ENCODE assay signal across 10 cellular contexts in genomic region chr6:36622901-36623546, GRCh38. TPM values are rescaled to one million over a fixed set of nuclear protein-coding genes. Genes with fewer than 3 reads are reported as not detected.
DNase-seq lines count a peak whose midpoint lies in the region; ATAC-seq and TF ChIP-seq lines count a peak whose summit lies in the region.
"Had no signal": no experiment of that assay in that cellular context is flagged by ENCODE, and none has a peak within 500 bp of the region (broad histone marks: within the 10 kb centered on the region; RNA-seq: fewer than 3 reads in every experiment).

No MANE protein-coding gene starts in this region.

- no peak overlapping the region for H3K9ac ChIP-seq in GM23248
- H3K9ac ChIP-seq: neural progenitor cell had no signal

- peaks cover 18% of the 10 kb centered on the region for H3K4me1 Mint-ChIP-seq in activated T-cell treated with anti-CD3 and anti-CD28 coated beads, Interleukin-2, amount 50 U/mL, for 24 hours (ENCODE audit: low read depth)
- H3K4me1 Mint-ChIP-seq in activated T-cell treated with anti-CD3 and anti-CD28 coated beads, Interleukin-2, amount 50 U/mL, for 4 hours (ENCODE audit: low read depth): peaks cover 16% of the 10 kb centered on the region
- H3K4me1 Mint-ChIP-seq in T-helper 17 cell: peaks cover 22% of the 10 kb centered on the region

- H3K36me3 ChIP-seq in right lobe of liver: no peaks in the 10 kb centered on the region
- no peaks in the 10 kb centered on the region for H3K36me3 ChIP-seq in GM23248 (ENCODE audit: low read depth)
- H3K36me3 ChIP-seq: neural progenitor cell had no signal

- no peaks in the 10 kb centered on the region for H4K20me1 ChIP-seq in GM23248 (ENCODE audit: insufficient read depth)

- H3K27me3 ChIP-seq in right lobe of liver: no peaks in the 10 kb centered on the region
- no peaks in the 10 kb centered on the region for H3K27me3 ChIP-seq in GM23248 (replicated peaks; ENCODE audit: insufficient read depth)
- H3K27me3 ChIP-seq: neural progenitor cell had no signal

- 27% methylated on average over 2 of the region's 4 CpGs for WGBS in right lobe of liver (ENCODE audit: insufficient coverage, low coverage, low lambda C conversion rate, missing lambda C conversion rate)
- 42 to 44% methylated on average over 4 of the region's 4 CpGs for WGBS in GM23248 (ENCODE audit: low coverage in 1 of 2, low lambda C conversion rate in 2 of 2, missing lambda C conversion rate in 2 of 2), 2 experiments

- ATAC-seq in activated T-cell treated with anti-CD3 and anti-CD28 coated beads, Interleukin-2, amount 50 U/mL, for 4 hours: no peak
- ATAC-seq in T-helper 17 cell: no peak
- ATAC-seq in right lobe of liver: no peak

- peaks cover 9% of the 10 kb centered on the region for H3F3A ChIP-seq in GM23248 (ENCODE audit: insufficient read depth)

- peak; percentile 28 for DNase-seq in activated T-cell treated with anti-CD3 and anti-CD28 coated beads, Interleukin-2, amount 50 U/mL, for 24 hours
- no peak for DNase-seq in activated T-cell treated with anti-CD3 and anti-CD28 coated beads, Interleukin-2, amount 50 U/mL, for 4 hours
- no peak for DNase-seq in T-helper 17 cell
- peak in 2 of 3 donors; percentile 27 to 30 for DNase-seq in right lobe of liver
- DNase-seq in KBM-7: no peak
- DNase-seq in NCI-H2227 (lab: John Stamatoyannopoulos, UW; ENCODE audit: unreplicated experiment): no peak
- no peak for DNase-seq in GM23248

- peak overlapping the region; percentile 32 for H3K27ac Mint-ChIP-seq in activated T-cell treated with anti-CD3 and anti-CD28 coated beads, Interleukin-2, amount 50 U/mL, for 24 hours
- H3K27ac Mint-ChIP-seq in T-helper 17 cell: peak overlapping the region; percentile 8
- H3K27ac Mint-ChIP-seq: neural progenitor cell; stimulated activated naive CD8-positive, alpha-beta T cell treated with anti-CD3 and anti-CD28 coated beads, Interleukin-15, Interleukin-2, amounts not matched to agents 100 ng/mL and 50 ng/mL, for 24 hours had no signal

- no peaks in the 10 kb centered on the region for H3K9me2 ChIP-seq in GM23248 (ENCODE audit: insufficient read depth)

- H3K9me3 ChIP-seq in T-helper 17 cell (ENCODE audit: control insufficient read depth, low read length, poor library complexity, severe bottlenecking) (no peaks in the 10 kb centered on the region), right lobe of liver (no peaks in the 10 kb centered on the region), GM23248 (ENCODE audit: low read depth) (no peaks in the 10 kb centered on the region)

- H3K4me1 ChIP-seq in right lobe of liver (peaks cover 0 to 32% (median 4%) of the 10 kb centered on the region in 4 donors), GM23248 (ENCODE audit: insufficient read depth) (peaks cover 19% of the 10 kb centered on the region)
- H3K4me1 ChIP-seq: neural progenitor cell had no signal

- H3K27ac ChIP-seq in right lobe of liver: peak overlapping the region in 2 of 3 donors; percentile 5 to 16
- peak overlapping the region; percentile 22 for H3K27ac ChIP-seq in temporal lobe (ENCODE audit: low read depth, low read length)
- no peak overlapping the region for H3K27ac ChIP-seq in GM23248
- H3K27ac ChIP-seq: neural progenitor cell had no signal

- intact Hi-C loops in right lobe of liver (cut with DNase I): no loop called here

- no peak overlapping the region for H3K4me2 ChIP-seq in GM23248 (ENCODE audit: unreplicated experiment)
- H3K4me2 ChIP-seq: neural progenitor cell had no signal

- no peaks in the 10 kb centered on the region for H3K9me3 Mint-ChIP-seq in activated T-cell treated with anti-CD3 and anti-CD28 coated beads, Interleukin-2, amount 50 U/mL, for 24 hours
- H3K9me3 Mint-ChIP-seq in activated T-cell treated with anti-CD3 and anti-CD28 coated beads, Interleukin-2, amount 50 U/mL, for 4 hours: no peaks in the 10 kb centered on the region
- H3K9me3 Mint-ChIP-seq: neural progenitor cell; stimulated activated naive CD8-positive, alpha-beta T cell treated with anti-CD3 and anti-CD28 coated beads, Interleukin-15, Interleukin-2, amounts not matched to agents 100 ng/mL and 50 ng/mL, for 24 hours had no signal

- H3K36me3 Mint-ChIP-seq in activated T-cell treated with anti-CD3 and anti-CD28 coated beads, Interleukin-2, amount 50 U/mL, for 24 hours (ENCODE audit: low read depth): peaks cover 13% of the 10 kb centered on the region
- H3K36me3 Mint-ChIP-seq in activated T-cell treated with anti-CD3 and anti-CD28 coated beads, Interleukin-2, amount 50 U/mL, for 4 hours (ENCODE audit: insufficient read depth): no peaks in the 10 kb centered on the region
- no peaks in the 10 kb centered on the region for H3K36me3 Mint-ChIP-seq in T-helper 17 cell (ENCODE audit: low read depth)
- H3K36me3 Mint-ChIP-seq: neural progenitor cell had no signal

- no peaks in the 10 kb centered on the region for H3K27me3 Mint-ChIP-seq in activated T-cell treated with anti-CD3 and anti-CD28 coated beads, Interleukin-2, amount 50 U/mL, for 24 hours
- H3K27me3 Mint-ChIP-seq in activated T-cell treated with anti-CD3 and anti-CD28 coated beads, Interleukin-2, amount 50 U/mL, for 4 hours (ENCODE audit: low read depth): no peaks in the 10 kb centered on the region
- no peaks in the 10 kb centered on the region for H3K27me3 Mint-ChIP-seq in T-helper 17 cell
- H3K27me3 Mint-ChIP-seq: stimulated activated naive CD8-positive, alpha-beta T cell treated with anti-CD3 and anti-CD28 coated beads, Interleukin-15, Interleukin-2, amounts not matched to agents 100 ng/mL and 50 ng/mL, for 24 hours had no signal

- no peak overlapping the region for H3K4me3 Mint-ChIP-seq in activated T-cell treated with anti-CD3 and anti-CD28 coated beads, Interleukin-2, amount 50 U/mL, for 24 hours
- no peak overlapping the region for H3K4me3 Mint-ChIP-seq in activated T-cell treated with anti-CD3 and anti-CD28 coated beads, Interleukin-2, amount 50 U/mL, for 4 hours
- no peak overlapping the region for H3K4me3 Mint-ChIP-seq in T-helper 17 cell
- H3K4me3 Mint-ChIP-seq: neural progenitor cell; stimulated activated naive CD8-positive, alpha-beta T cell treated with anti-CD3 and anti-CD28 coated beads, Interleukin-15, Interleukin-2, amounts not matched to agents 100 ng/mL and 50 ng/mL, for 24 hours had no signal

- peaks cover 9% of the 10 kb centered on the region; the same call in 1 of the 2 replicates for H3K79me2 ChIP-seq in GM23248 (ENCODE audit: insufficient read depth)

- no peak for TF ChIP-seq POLR2A in right lobe of liver (IDR thresholded peaks at IDR 0.05)

- in situ Hi-C loops in KBM-7 (cut with MboI; ENCODE audit: low pct_unique_long_range_greater_than_20kb, low sequenced_read_pairs) (loop anchor here (10.0 kb wide), 1 partner anchor 62 kb away; no protein-coding TSS in a partner anchor), GM23248 (cut with MboI) (no loop called here)

- H3K4me3 ChIP-seq in right lobe of liver (no peak overlapping the region), GM23248 (no peak overlapping the region)
- H3K4me3 ChIP-seq: neural progenitor cell had no signal

- TF ChIP-seq CTCF in right lobe of liver (IDR thresholded peaks at IDR 0.05): no peak

- no peak overlapping the region for H2AFZ ChIP-seq in GM23248
- H2AFZ ChIP-seq: neural progenitor cell had no signal

RNA-seq across cellular contexts. Expression of gene SRSF3, which starts 28.9 kb away (rescaled TPM):
- 100 to 1,000 TPM; 751 to 800 (median 779) TPM for total RNA-seq in activated T-cell treated with anti-CD3 and anti-CD28 coated beads, Interleukin-2, amount 50 U/mL, for 4 hours
- total RNA-seq in T-helper 17 cell (100 to 1,000 TPM; 638 to 646 TPM), right lobe of liver (100 to 1,000 TPM in 2 of 6 experiments, 10 to 100 TPM in 4; 36.8 to 103 (median 71.4) TPM), temporal lobe (135 TPM)
- total RNA-seq in GM23248 (2014; rRNA removed; shearing (Covaris generic)): 141 and 171 TPM in 2 replicates
- polyA plus RNA-seq in GM23248 (2016; fragmentation: Nextera tagmentation; extraction: Ambion mirVana): 238 and 243 TPM in 2 replicates

RNA-seq across cellular contexts. Expression of gene CDKN1A, which starts 55.5 kb away (rescaled TPM):
- 10 to 100 TPM; 23.2 to 42.0 (median 28.3) TPM for total RNA-seq in activated T-cell treated with anti-CD3 and anti-CD28 coated beads, Interleukin-2, amount 50 U/mL, for 4 hours
- total RNA-seq in T-helper 17 cell: 100 to 1,000 TPM; 180 to 255 TPM
- 100 to 1,000 TPM in 1 of 6 experiments, 10 to 100 TPM in 5; 20.0 to 124 (median 58.6) TPM for total RNA-seq in right lobe of liver
- total RNA-seq in temporal lobe: 2.2 TPM
- 469 and 549 TPM in 2 replicates for total RNA-seq in GM23248 (2014; rRNA removed; shearing (Covaris generic))
- polyA plus RNA-seq in GM23248 (2016; fragmentation: Nextera tagmentation; extraction: Ambion mirVana): 813 and 856 TPM in 2 replicates

Comparison
In these comparisons a context has a peak if more than half of its experiments do, and no peak if none do; other contexts are left out.
1. DNase-seq: peak in activated T-cell treated with anti-CD3 and anti-CD28 coated beads, Interleukin-2, amount 50 U/mL, for 24 hours (single experiment) and right lobe of liver (2 of 3); none in activated T-cell treated with anti-CD3 and anti-CD28 coated beads, Interleukin-2, amount 50 U/mL, for 4 hours (single experiment), T-helper 17 cell (0 of 3), KBM-7 (single experiment), NCI-H2227 (single experiment) and GM23248 (single experiment).